Comparison of ENCODE assay signal across 9 cellular contexts in genomic region chr1:84089470-84090261, GRCh38. TPM values are rescaled to one million over a fixed set of nuclear protein-coding genes. Genes with fewer than 3 reads are reported as not detected.
DNase-seq lines count a peak whose midpoint lies in the region; ATAC-seq, FAIRE-seq and TF ChIP-seq lines count a peak whose summit lies in the region.
"Had no signal": no experiment of that assay in that cellular context is flagged by ENCODE, and none has a peak within 500 bp of the region (broad histone marks: within the 10 kb centered on the region; RNA-seq: fewer than 3 reads in every experiment).

No MANE protein-coding gene starts in this region.

- in situ Hi-C loops in K562 (cut with MboI): no loop called here

- H3K27me3 ChIP-seq in K562 (ENCODE audit: control insufficient read depth in 2 of 2, insufficient read depth in 2 of 2, low read length in 2 of 2): no peaks in the 10 kb centered on the region

- no peak for TF ChIP-seq EP300 in K562 (IDR thresholded peaks at IDR 0.05; ENCODE audit: low read length)

- BruUV-seq in K562 (replicated peaks; lab: Mats Ljungman, UMichigan): no TSS peak

- ATAC-seq in K562 (peak; percentile 23; the same call in 1 of the 3 replicates), GM19463 (IDR thresholded peaks at IDR 0.05; ENCODE audit: unreplicated experiment) (no peak)
- ATAC-seq in natural killer cell treated with Interleukin-12 subunit alpha and Interleukin-12 subunit beta and Interleukin-15 and Interleukin-18, amount 100 ng/mL, for 72 hours: peak in 1 of 2 donors; percentile 61

- TF ChIP-seq POLR2A in K562 (conservative IDR thresholded peaks at IDR 0.05): no peak

- POLR2A ChIA-PET in K562 (lab: Yijun Ruan, JAX): interaction anchor here (0.8 to 3.1 kb wide), 5 partner anchors 9 to 208 kb away, joined by 3 to 9 read pairs (median 4); no protein-coding TSS in a partner anchor

- no peak overlapping the region for H2AFZ ChIP-seq in K562 (ENCODE audit: low read depth, low read length)

- H3K36me3 Mint-ChIP-seq in natural killer cell treated with Interleukin-12 subunit alpha and Interleukin-12 subunit beta and Interleukin-15 and Interleukin-18, amount 100 ng/mL, for 72 hours: no peaks in the 10 kb centered on the region

- no peaks in the 10 kb centered on the region for H3K79me2 ChIP-seq in K562 (ENCODE audit: control insufficient read depth, insufficient read depth, low read length)

- H3K4me2 ChIP-seq in K562 (ENCODE audit: insufficient read depth, low read length): no peak overlapping the region

- H3K9me3 Mint-ChIP-seq in natural killer cell treated with Interleukin-12 subunit alpha and Interleukin-12 subunit beta and Interleukin-15 and Interleukin-18, amount 100 ng/mL, for 72 hours: peaks cover 5% of the 10 kb centered on the region

- intact Hi-C loops in K562 (cut with micrococcal nuclease): no loop called here

- H3K27ac ChIP-seq in K562 (ENCODE audit: extremely low read depth, low read depth, low read length): no peak overlapping the region
- H3K27ac ChIP-seq: HL-60 had no signal

- H3K27me3 Mint-ChIP-seq in natural killer cell treated with Interleukin-12 subunit alpha and Interleukin-12 subunit beta and Interleukin-15 and Interleukin-18, amount 100 ng/mL, for 72 hours: no peaks in the 10 kb centered on the region

- peak overlapping the region; percentile 71 for H3K4me3 Mint-ChIP-seq in natural killer cell treated with Interleukin-12 subunit alpha and Interleukin-12 subunit beta and Interleukin-15 and Interleukin-18, amount 100 ng/mL, for 72 hours

- no peaks in the 10 kb centered on the region for H3K9me3 ChIP-seq in K562 (replicated peaks; ENCODE audit: control insufficient read depth, insufficient read depth, low read depth, low read length)

- H3K36me3 ChIP-seq in K562 (ENCODE audit: control insufficient read depth, insufficient read depth, low read length): no peaks in the 10 kb centered on the region; the same call in 2 of the 3 replicates

- no peak for TF ChIP-seq RAD21 in K562 (CRISPR knock-in tag; conservative IDR thresholded peaks at IDR 0.05 in 1 of 2, IDR thresholded peaks at IDR 0.05 in 1 of 2)

- no peak overlapping the region for H3K4me3 ChIP-seq in K562

- H3K9ac ChIP-seq in K562 (ENCODE audit: insufficient read depth in 1 of 2, low read depth in 2 of 2, low read length in 2 of 2): no peak overlapping the region

- no peak for TF ChIP-seq CTCF in K562 (IDR thresholded peaks at IDR 0.05 in 2 of 3, conservative IDR thresholded peaks at IDR 0.05 in 1 of 3; ENCODE audit: insufficient read depth in 2 of 3, low read depth in 1 of 3, low read length in 3 of 3)

- peak overlapping the region; percentile 0 to 2 for H3K27ac Mint-ChIP-seq in natural killer cell treated with Interleukin-12 subunit alpha and Interleukin-12 subunit beta and Interleukin-15 and Interleukin-18, amount 100 ng/mL, for 72 hours

- H3K4me1 ChIP-seq in K562 (replicated peaks in 1 of 2; ENCODE audit: control insufficient read depth in 2 of 2, insufficient read depth in 2 of 2, low read length in 2 of 2): peaks cover 7 to 12% of the 10 kb centered on the region in 2 experiments; a peak in 4 of 5 replicates

- peaks cover 16 to 24% of the 10 kb centered on the region in 2 donors for H3K4me1 Mint-ChIP-seq in natural killer cell treated with Interleukin-12 subunit alpha and Interleukin-12 subunit beta and Interleukin-15 and Interleukin-18, amount 100 ng/mL, for 72 hours (ENCODE audit: low read depth in 2 of 2)

- DNase-seq in NCI-H2171 treated with DMSO at 0.1 percent for 48 hours (lab: John Stamatoyannopoulos, UW) (peak; percentile 13), NCI-H2171 (lab: John Stamatoyannopoulos, UW) (no peak), LoVo (ENCODE audit: low spot score) (peak; percentile 72), K562 (ENCODE audit: extremely low read depth in 1 of 4, low spot score in 3 of 4) (peak in 1 of 4 experiments; percentile 35), T-helper 9 cell (no peak)
- no peak for DNase-seq in natural killer cell treated with Interleukin-12 subunit alpha and Interleukin-12 subunit beta and Interleukin-15 and Interleukin-18, amount 100 ng/mL, for 72 hours (ENCODE audit: low spot score)
- DNase-seq in stimulated activated CD4-positive, alpha-beta T cell treated with anti-CD3 and anti-CD28 coated beads, Interleukin-2, amount 100 ng/mL, for 24 hours: no peak

- CTCF ChIA-PET in K562 (lab: Yijun Ruan, JAX; ENCODE audit: low intra/inter-chr PET ratio): no interaction called here

- no peaks in the 10 kb centered on the region for H4K20me1 ChIP-seq in K562 (replicated peaks; ENCODE audit: control insufficient read depth, insufficient read depth, low read length)

- FAIRE-seq in K562 (lab: Jason Lieb, UNC): no peak

- H3K9me1 ChIP-seq in K562 (ENCODE audit: control insufficient read depth, insufficient read depth, low read length): no peaks in the 10 kb centered on the region

TF ChIP-seq in K562, 482 proteins besides CTCF, POLR2A, EP300 and RAD21 (continues in another document):
- TF ChIP-seq SOX6 (IDR thresholded peaks at IDR 0.05): peak; percentile 45; the same call in 1 of the 2 replicates
- no peak for TF ChIP-seq ESRRB (CRISPR knock-in tag; IDR thresholded peaks at IDR 0.05; ENCODE audit: borderline replicate concordance)
- TF ChIP-seq SMARCA4 (IDR thresholded peaks at IDR 0.05): 0 out of 2 replicates have a peak, but pooled peaks have one; percentile 28
- TF ChIP-seq RFX7 (CRISPR knock-in tag; IDR thresholded peaks at IDR 0.05): no peak
- peak; percentile 73 for TF ChIP-seq FOSL1 (tag; conservative IDR thresholded peaks at IDR 0.05)
- TF ChIP-seq IRF1 (CRISPR knock-in tag; IDR thresholded peaks at IDR 0.05; ENCODE audit: borderline replicate concordance): no peak
- TF ChIP-seq MEIS2 (IDR thresholded peaks at IDR 0.05; ENCODE audit: partially characterized antibody): peak; percentile 74
- peak; percentile 28; the same call in 1 of the 2 replicates for TF ChIP-seq DPF2 (IDR thresholded peaks at IDR 0.05)
- no peak for TF ChIP-seq ZNF124 (CRISPR knock-in tag; IDR thresholded peaks at IDR 0.05)
- TF ChIP-seq SP1 (CRISPR knock-in tag; IDR thresholded peaks at IDR 0.05): no peak
- 0 out of 2 replicates have a peak, but pooled peaks have one; percentile 8 for TF ChIP-seq TCF3 (CRISPR knock-in tag; IDR thresholded peaks at IDR 0.05)
- no peak for TF ChIP-seq ZBTB26 (CRISPR knock-in tag; IDR thresholded peaks at IDR 0.05)
- no peak for TF ChIP-seq ZKSCAN3 (CRISPR knock-in tag; IDR thresholded peaks at IDR 0.05)
- no peak for TF ChIP-seq ZZZ3 (IDR thresholded peaks at IDR 0.05)
- no peak for TF ChIP-seq ZC3H8 (IDR thresholded peaks at IDR 0.05)
- peak; percentile 78 for TF ChIP-seq NFIC (IDR thresholded peaks at IDR 0.05)

RNA-seq across cellular contexts. Expression of gene PRKACB, which starts 54.4 kb away (rescaled TPM):
- 1.1 and 6.3 TPM in 2 replicates for total RNA-seq in K562 (2011; cell fraction: chromatin; rRNA removed; ENCODE audit: low replicate concordance)
- total RNA-seq in K562 (2011; cell fraction: nucleolus; rRNA removed): 0.33 and 1.2 TPM in 2 replicates
- total RNA-seq in K562 (2011; cell fraction: nucleoplasm; rRNA removed): 1.2 and 2.2 TPM in 2 replicates
- total RNA-seq in K562 (2014; rRNA removed) (1.6 and 2.1 TPM in 2 replicates), K562 (2014; rRNA removed; fragmentation: Illumina TruSeq; extraction: Trizol) (4.1 and 5.5 TPM in 2 replicates), K562 (2015; rRNA removed; fragmentation: Illumina TruSeq; extraction: Trizol) (5.0 and 5.2 TPM in 2 replicates), K562 (2021) (4.5 and 5.4 TPM in 2 replicates)
- polyA plus RNA-seq in K562 (2011; rRNA removed) (0.97 and 2.8 TPM in 2 replicates), K562 (2014; fragmentation: Illumina TruSeq; extraction: Trizol) (2.6 and 3.8 TPM in 2 replicates), K562 (2014; fragmentation: Nextera tagmentation; extraction: Ambion mirVana) (1 to 10 TPM; 1.1 to 1.5 TPM), K562 (2014; rRNA removed) (1.9 and 2.6 TPM in 2 replicates)
- polyA plus RNA-seq in K562 (2011; cell fraction: cytosol; rRNA removed): 0.37 and 0.52 TPM in 2 replicates
- polyA plus RNA-seq in K562 (2011; cell fraction: nucleus; rRNA removed): 0.68 and 0.86 TPM in 2 replicates
- 3.5 and 9.0 TPM in 2 replicates for polyA plus RNA-seq in K562 (2012)
- 2.4 and 4.0 TPM in 2 replicates for polyA minus RNA-seq in K562 (2011; rRNA and poly(A)+ RNA removed)
- 0.91 and 1.8 TPM in 2 replicates for polyA minus RNA-seq in K562 (2011; cell fraction: cytosol; rRNA and poly(A)+ RNA removed)
- polyA minus RNA-seq in K562 (2011; cell fraction: nucleus; rRNA and poly(A)+ RNA removed): 1.7 and 2.4 TPM in 2 replicates
- 10 to 100 TPM; 46.6 to 65.9 TPM for total RNA-seq in natural killer cell treated with Interleukin-12 subunit alpha and Interleukin-12 subunit beta and Interleukin-15 and Interleukin-18, amount 100 ng/mL, for 72 hours

Comparison
In these comparisons a context has a peak if more than half of its experiments do, and no peak if none do; other contexts are left out.
1. DNase-seq: peak in NCI-H2171 treated with DMSO at 0.1 percent for 48 hours (single experiment) and LoVo (single experiment); none in NCI-H2171 (single experiment), natural killer cell treated with Interleukin-12 subunit alpha and Interleukin-12 subunit beta and Interleukin-15 and Interleukin-18, amount 100 ng/mL, for 72 hours (single experiment), T-helper 9 cell (single experiment) and stimulated activated CD4-positive, alpha-beta T cell treated with anti-CD3 and anti-CD28 coated beads, Interleukin-2, amount 100 ng/mL, for 24 hours (0 of 2).
2. RNA of gene PRKACB, which starts 54.4 kb away (total RNA-seq): 46.6 to 65.9 TPM in natural killer cell treated with Interleukin-12 subunit alpha and Interleukin-12 subunit beta and Interleukin-15 and Interleukin-18, amount 100 ng/mL, for 72 hours; 0.33 to 6.3 TPM in K562; every median in the first group is over 4 times any median in the second.